In the genomic region with DNA sequence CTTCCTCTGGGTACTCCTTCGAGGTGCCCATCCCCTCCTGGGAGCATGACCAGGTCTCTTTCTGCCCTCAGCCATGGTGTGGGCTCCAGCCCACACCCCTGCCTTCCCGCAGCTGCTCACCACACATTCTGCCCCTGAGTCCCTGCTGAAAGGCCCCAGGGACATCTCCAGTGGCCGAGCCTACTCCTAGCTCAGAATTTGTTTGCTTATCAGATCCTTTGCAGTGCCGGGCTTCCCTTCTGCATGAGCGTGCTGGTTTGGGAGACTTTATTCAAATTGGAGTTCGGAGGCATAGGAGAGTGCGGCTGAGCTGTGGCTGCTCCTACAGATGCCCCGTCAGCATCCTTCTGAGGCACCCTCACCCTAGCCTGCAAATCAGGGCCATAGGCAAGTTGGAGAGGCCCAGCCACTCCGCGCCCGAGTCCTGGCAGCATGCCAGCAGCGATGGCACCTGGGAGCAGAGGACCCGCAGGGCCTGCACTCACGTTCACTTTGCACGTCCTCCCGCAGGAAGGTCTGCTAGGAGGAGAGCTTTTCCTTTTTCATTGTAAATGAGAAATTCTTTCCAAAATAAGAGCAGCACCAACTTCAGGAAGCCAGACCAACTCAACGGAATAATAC, we compare ENCODE assay signal across 18 cellular contexts.
"Had no signal": no experiment of that assay in that cellular context is flagged by ENCODE, and none has a peak within 500 bp of the region (broad histone marks: within the 10 kb centered on the region; RNA-seq: fewer than 3 reads in every experiment).

No MANE protein-coding gene starts in this region.

- H3K9ac ChIP-seq: neural progenitor cell, parathyroid adenoma had no signal

- H3K27ac ChIP-seq: cardiac muscle cell, esophagus squamous epithelium, lower lobe of right lung, neural progenitor cell, parathyroid adenoma, skin epidermis, tibial nerve had no signal

- H3K4me3 ChIP-seq: cardiac muscle cell, esophagus squamous epithelium, lower lobe of right lung, neural progenitor cell, skin epidermis, tibial nerve had no signal

- H3K36me3 ChIP-seq: cardiac muscle cell, esophagus squamous epithelium, lower lobe of right lung, neural progenitor cell, tibial nerve had no signal

- DNase-seq: activated B cell treated with CpG ODN at 0.5 μM for 24 hours; activated CD4-positive, alpha-beta T cell treated with anti-CD3 and anti-CD28 coated beads, Interleukin-2, amount 10 ng/mL, durations not matched to agents 7 days and 5 days; activated CD8-positive, alpha-beta memory T cell treated with anti-CD3 and anti-CD28 coated beads for 24 hours; activated naive CD4-positive, alpha-beta T cell treated with anti-CD3 and anti-CD28 coated beads, Interleukin-2, amount 10 ng/mL, durations not matched to agents 7 days and 5 days; esophagus squamous epithelium; foreskin fibroblast; glutamatergic neuron; immature natural killer cell; left cardiac atrium; lower lobe of right lung; midbrain; retina; stimulated activated naive B cell treated with anti-CD40 and anti-IgM and Interleukin-4, amounts not matched to agents 10 μg/mL and 1 μg/mL and 100 μg/mL, for 72 hours had no signal

- H3K27me3 ChIP-seq: cardiac muscle cell, esophagus squamous epithelium, neural progenitor cell, tibial nerve had no signal

- H3K9me3 ChIP-seq: esophagus squamous epithelium, lower lobe of right lung, tibial nerve had no signal

- H3K4me2 ChIP-seq: neural progenitor cell had no signal
